In the genomic region with DNA sequence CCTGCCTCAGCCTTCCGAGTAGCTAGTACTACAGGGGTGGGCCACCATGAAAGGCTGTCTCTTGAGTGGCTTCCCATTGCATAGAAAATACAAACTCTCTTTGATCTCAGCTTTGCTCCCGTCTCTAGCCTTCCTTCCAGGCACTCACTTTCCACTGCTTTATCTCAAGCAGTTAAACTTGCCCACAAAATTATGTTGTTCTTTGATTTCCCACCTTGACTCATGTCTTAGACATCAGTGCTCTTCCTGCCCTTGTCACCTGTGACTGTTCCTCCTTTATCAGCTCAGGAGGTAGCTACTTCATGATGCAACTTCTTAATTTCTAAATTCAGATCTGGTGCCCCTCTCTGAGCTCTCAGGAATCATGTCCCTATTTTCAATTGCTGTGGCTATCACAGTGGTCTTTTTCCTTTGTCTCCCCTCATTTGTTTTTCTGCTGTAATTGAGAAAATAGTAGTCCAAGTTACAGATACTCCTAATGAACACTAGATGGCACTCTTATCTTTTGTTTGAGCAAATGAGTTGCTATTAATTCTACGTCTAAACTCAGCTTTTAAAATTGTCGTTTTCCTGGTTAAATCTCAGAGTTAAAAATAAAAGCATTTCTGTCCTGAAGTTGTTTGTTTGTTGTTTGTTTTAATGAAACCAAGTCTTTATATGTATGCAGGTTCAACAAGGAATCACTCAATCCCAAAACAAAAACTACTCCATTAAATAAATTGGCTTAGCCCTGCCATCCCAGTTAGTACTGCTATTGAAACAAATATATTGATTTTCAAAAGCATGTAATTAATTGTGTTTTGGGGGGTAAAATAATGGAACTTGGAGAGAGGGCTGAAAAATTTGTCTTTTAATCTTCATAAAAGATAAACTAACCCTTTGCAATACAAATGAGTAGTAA, we compare ENCODE assay signal across 8 cellular contexts. TPM values are rescaled to one million over a fixed set of nuclear protein-coding genes. Genes with fewer than 3 reads are reported as not detected.
A peak's percentile ranks its signal among the peaks of the same experiment; 100 is the strongest.
DNase-seq lines count a peak whose midpoint lies in the region; ATAC-seq and TF ChIP-seq lines count a peak whose summit lies in the region.

No MANE protein-coding gene starts in this region.

- no peak for TF ChIP-seq POLR2A in breast epithelium (IDR thresholded peaks at IDR 0.05)

- intact Hi-C loops in CD4-positive, alpha-beta memory T cell (cut with micrococcal nuclease), result loop anchor here (2.0 to 5.0 kb wide), 2 partner anchors 247 to 656 kb away; no protein-coding TSS in a partner anchor
- intact Hi-C loops in breast epithelium (cut with DNase I; ENCODE audit: low total_unique reads), result no loop called here
- intact Hi-C loops in lower lobe of right lung (cut with DNase I), result loop anchor here (10.0 kb wide), 1 partner anchor 250 kb away; no protein-coding TSS in a partner anchor

- H3K4me1 Mint-ChIP-seq in CD4-positive, alpha-beta memory T cell, result no peaks in the 10 kb centered on the region
- H3K4me1 Mint-ChIP-seq in activated T-cell treated with anti-CD3 and anti-CD28 coated beads, Interleukin-2, amount 50 U/mL, for 4 hours (ENCODE audit: low read depth), result no peaks in the 10 kb centered on the region

- no peaks in the 10 kb centered on the region for H3K4me1 ChIP-seq in CD4-positive, alpha-beta memory T cell (ENCODE audit: insufficient read depth, low read length)
- no peaks in the 10 kb centered on the region for H3K4me1 ChIP-seq in breast epithelium
- H3K4me1 ChIP-seq in lower lobe of right lung, result no peaks in the 10 kb centered on the region

- peaks cover 9 to 10% of the 10 kb centered on the region in 2 donors for H3K27me3 Mint-ChIP-seq in CD4-positive, alpha-beta memory T cell
- H3K27me3 Mint-ChIP-seq in activated T-cell treated with anti-CD3 and anti-CD28 coated beads, Interleukin-2, amount 50 U/mL, for 4 hours (ENCODE audit: low read depth), result peaks cover 23% of the 10 kb centered on the region

- POLR2A ChIA-PET in CD4-positive, alpha-beta memory T cell (lab: Charles Lee; ENCODE audit: partially characterized antibody), result no interaction called here

- H3K9me3 Mint-ChIP-seq in CD4-positive, alpha-beta memory T cell, result no peaks in the 10 kb centered on the region
- H3K9me3 Mint-ChIP-seq in activated T-cell treated with anti-CD3 and anti-CD28 coated beads, Interleukin-2, amount 50 U/mL, for 4 hours, result no peaks in the 10 kb centered on the region

- H3K9me3 ChIP-seq in CD4-positive, alpha-beta memory T cell (ENCODE audit: control insufficient read depth in 1 of 2, low read length in 2 of 2), result no peaks in the 10 kb centered on the region
- H3K9me3 ChIP-seq in breast epithelium (no peaks in the 10 kb centered on the region), lower lobe of right lung (no peaks in the 10 kb centered on the region), MG63 (no peaks in the 10 kb centered on the region)

- no peak overlapping the region for H3K4me3 ChIP-seq in CD4-positive, alpha-beta memory T cell (ENCODE audit: low read length in 2 of 2)
- H3K4me3 ChIP-seq in breast epithelium (no peak overlapping the region), lower lobe of right lung (no peak overlapping the region), MG63 (no peak overlapping the region)

- H3K4me3 Mint-ChIP-seq in CD4-positive, alpha-beta memory T cell, result no peak overlapping the region
- H3K4me3 Mint-ChIP-seq in activated T-cell treated with anti-CD3 and anti-CD28 coated beads, Interleukin-2, amount 50 U/mL, for 4 hours, result no peak overlapping the region

- H3K36me3 Mint-ChIP-seq in CD4-positive, alpha-beta memory T cell, result no peaks in the 10 kb centered on the region
- H3K36me3 Mint-ChIP-seq in activated T-cell treated with anti-CD3 and anti-CD28 coated beads, Interleukin-2, amount 50 U/mL, for 4 hours (ENCODE audit: insufficient read depth), result no peaks in the 10 kb centered on the region

- no peak for ATAC-seq in lower lobe of right lung
- ATAC-seq in activated T-cell treated with anti-CD3 and anti-CD28 coated beads, Interleukin-2, amount 50 U/mL, for 4 hours, result no peak

- DNase-seq in CD4-positive, alpha-beta memory T cell, result peak in 4 of 5 donors; percentile 22 to 28 (median 24)
- DNase-seq in H4 (ENCODE audit: low spot score), result peak; percentile 59
- DNase-seq in NCI-H446 treated with DMSO at 0.1 percent for 48 hours (lab: John Stamatoyannopoulos, UW), result peak; percentile 29
- DNase-seq in breast epithelium (ENCODE audit: low spot score in 2 of 2), result no peak
- DNase-seq in lower lobe of right lung, result no peak
- DNase-seq in activated CD8-positive, alpha-beta memory T cell treated with anti-CD3 and anti-CD28 coated beads, Interleukin-2, amount 50 U/mL, for 4 hours, result no peak
- no peak for DNase-seq in activated T-cell treated with anti-CD3 and anti-CD28 coated beads, Interleukin-2, amount 50 U/mL, for 4 hours
- DNase-seq in MG63, result no peak

- H3K36me3 ChIP-seq in CD4-positive, alpha-beta memory T cell (ENCODE audit: insufficient read depth, low read length), result no peaks in the 10 kb centered on the region
- H3K36me3 ChIP-seq in breast epithelium (no peaks in the 10 kb centered on the region), lower lobe of right lung (no peaks in the 10 kb centered on the region), MG63 (no peaks in the 10 kb centered on the region)

- H3K27ac ChIP-seq in CD4-positive, alpha-beta memory T cell (ENCODE audit: low read depth, low read length), result no peak overlapping the region
- H3K27ac ChIP-seq in breast epithelium (no peak overlapping the region), lower lobe of right lung (no peak overlapping the region)

- TF ChIP-seq CTCF in breast epithelium (IDR thresholded peaks at IDR 0.05) (peak; percentile 20 to 69 (median 64)), lower lobe of right lung (IDR thresholded peaks at IDR 0.05) (peak; percentile 71)

- CTCF ChIA-PET in CD4-positive, alpha-beta memory T cell (lab: Charles Lee; ENCODE audit: partially characterized antibody), result interaction anchor here (0.6 to 6.7 kb wide), 18 partner anchors 10 to 1508 kb away, joined by 3 to 67 read pairs (median 4); no protein-coding TSS in a partner anchor

- H3K27ac Mint-ChIP-seq in CD4-positive, alpha-beta memory T cell, result no peak overlapping the region

- H3K27me3 ChIP-seq in CD4-positive, alpha-beta memory T cell (ENCODE audit: insufficient read depth, low read length), result no peaks in the 10 kb centered on the region
- H3K27me3 ChIP-seq in breast epithelium, result no peaks in the 10 kb centered on the region
- no peaks in the 10 kb centered on the region for H3K27me3 ChIP-seq in lower lobe of right lung (ENCODE audit: low read depth)
- H3K27me3 ChIP-seq in MG63, result peaks cover 6% of the 10 kb centered on the region

RNA-seq across cellular contexts. Expression of gene GREB1L, which starts 46.9 kb away (rescaled TPM):
- not detected for total RNA-seq in CD4-positive, alpha-beta memory T cell
- polyA plus RNA-seq in CD4-positive, alpha-beta memory T cell, result under 1 TPM in 1 of 2 donors, not detected in 1; 0.16 TPM
- 2.7 TPM in 2 replicates for total RNA-seq in H4 (2014; rRNA removed; shearing (Covaris generic))
- total RNA-seq in breast epithelium (10 to 100 TPM in 1 of 3 donors, 1 to 10 TPM in 2; 6.6 to 75.7 (median 8.9) TPM), lower lobe of right lung (0.74 TPM)
- total RNA-seq in activated T-cell treated with anti-CD3 and anti-CD28 coated beads, Interleukin-2, amount 50 U/mL, for 4 hours, result under 1 TPM in 1 of 3 donors, not detected in 2; 0.03 TPM
- total RNA-seq in MG63 (2014; rRNA removed; shearing (Covaris generic); ENCODE audit: low replicate concordance), result 0.07 and 2.7 TPM in 2 replicates

Comparison
In these comparisons a context has a peak if more than half of its experiments do, and no peak if none do; other contexts are left out.
1. DNase-seq: peak in CD4-positive, alpha-beta memory T cell (4 of 5), H4 (single experiment) and NCI-H446 treated with DMSO at 0.1 percent for 48 hours (single experiment); none in breast epithelium (0 of 2), lower lobe of right lung (single experiment), activated CD8-positive, alpha-beta memory T cell treated with anti-CD3 and anti-CD28 coated beads, Interleukin-2, amount 50 U/mL, for 4 hours (single experiment), activated T-cell treated with anti-CD3 and anti-CD28 coated beads, Interleukin-2, amount 50 U/mL, for 4 hours (single experiment) and MG63 (single experiment).